Comparison of ENCODE assay signal across 11 cellular contexts in the genomic region with DNA sequence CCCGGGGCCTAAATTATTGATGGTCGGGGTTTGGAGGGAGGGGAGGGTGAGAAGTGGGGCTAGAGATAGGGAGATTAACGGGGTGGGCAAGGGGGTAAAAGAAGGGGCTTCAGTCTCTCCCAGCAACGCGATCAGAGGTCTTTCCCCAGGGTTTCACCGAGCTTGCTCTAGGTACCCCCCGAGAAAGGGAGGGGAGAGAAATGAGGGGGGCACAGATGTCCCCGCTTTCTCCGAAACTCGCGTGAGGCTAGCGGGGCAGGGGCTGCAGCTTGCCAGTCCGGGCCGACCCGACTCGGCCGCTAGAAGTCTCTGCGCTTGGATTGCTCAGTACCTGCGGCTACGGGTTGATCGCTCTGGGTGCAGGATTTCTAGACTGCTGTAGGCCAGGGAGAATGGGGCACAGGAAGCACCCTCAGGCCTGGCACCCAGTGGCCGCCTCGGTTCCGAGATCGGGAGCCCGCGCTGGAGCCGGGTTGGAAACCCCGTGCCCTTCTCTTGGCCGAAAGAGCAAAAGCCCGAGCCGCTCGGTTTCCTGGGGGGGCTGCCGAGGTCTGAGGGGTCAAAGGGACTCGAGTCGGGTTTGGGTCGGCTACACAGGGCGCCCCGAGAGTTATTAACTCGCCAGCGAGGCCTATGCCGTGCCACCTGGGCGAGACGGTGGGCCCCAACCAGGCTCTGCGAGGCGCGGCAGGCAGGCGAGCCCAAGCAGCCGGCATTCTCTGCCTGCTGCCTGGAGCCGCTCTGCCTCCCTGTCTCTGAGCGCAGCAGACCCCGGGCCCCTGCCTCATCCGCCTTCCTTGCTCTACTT. TPM values are rescaled to one million over a fixed set of nuclear protein-coding genes. Genes with fewer than 3 reads are reported as not detected.
DNase-seq lines count a peak whose midpoint lies in the region; ATAC-seq and TF ChIP-seq lines count a peak whose summit lies in the region.
"Had no signal": no experiment of that assay in that cellular context is flagged by ENCODE, and none has a peak within 500 bp of the region (broad histone marks: within the 10 kb centered on the region; RNA-seq: fewer than 3 reads in every experiment).

No MANE protein-coding gene starts in this region.

- peak in 1 of 4 donors; percentile 25 for ATAC-seq in psoas muscle
- no peak for ATAC-seq in activated CD4-positive, CD25-positive, alpha-beta regulatory T cell treated with anti-CD3 and anti-CD28 coated beads, Interleukin-2, amount 50 U/mL, for 24 hours

- TF ChIP-seq EP300 in esophagus muscularis mucosa (IDR thresholded peaks at IDR 0.05): no peak

- H3K36me3 Mint-ChIP-seq in IgD-negative memory B cell: peaks cover 3% of the 10 kb centered on the region

- peaks cover 46 to 68% (median 57%) of the 10 kb centered on the region in 4 donors for H3K4me1 ChIP-seq in esophagus muscularis mucosa
- peaks cover 20% of the 10 kb centered on the region for H3K4me1 ChIP-seq in psoas muscle

- peak overlapping the region in 1 of 3 donors; percentile 2 for H3K27ac Mint-ChIP-seq in IgD-negative memory B cell

- peak; percentile 6 to 55 for DNase-seq in NCI-H526 (lab: John Stamatoyannopoulos, UW)
- DNase-seq in NCI-H526 treated with DMSO at 0.1 percent for 48 hours (lab: John Stamatoyannopoulos, UW): no peak
- DNase-seq in esophagus muscularis mucosa (ENCODE audit: extremely low spot score): no peak
- no peak for DNase-seq in psoas muscle
- DNase-seq in NCI-H1694 (lab: John Stamatoyannopoulos, UW): no peak
- DNase-seq in NCI-H1930 (lab: John Stamatoyannopoulos, UW): no peak
- DNase-seq: 8988T, thyroid gland had no signal

- peaks cover 7 to 100% (median 79%) of the 10 kb centered on the region in 4 donors for H3K27me3 ChIP-seq in esophagus muscularis mucosa
- H3K27me3 ChIP-seq in psoas muscle (ENCODE audit: insufficient read depth in 3 of 3, low read length in 2 of 3): peaks cover 0 to 99% (median 65%) of the 10 kb centered on the region in 3 donors

- H3K4me1 Mint-ChIP-seq in IgD-negative memory B cell: peaks cover 14 to 22% (median 19%) of the 10 kb centered on the region in 3 donors

- H3K4me3 Mint-ChIP-seq in IgD-negative memory B cell: peak overlapping the region; percentile 48 to 81 (median 61)

- intact Hi-C loops in esophagus muscularis mucosa (cut with DNase I) (no loop called here), psoas muscle (cut with DNase I) (loop anchor here in 1 of 2 donors (10.0 kb wide), 1 partner anchor 184 kb away; no protein-coding TSS in a partner anchor)

- H3K4me3 ChIP-seq in esophagus muscularis mucosa: peak overlapping the region in 3 of 4 donors; percentile 26 to 47 (median 40)
- H3K4me3 ChIP-seq in psoas muscle: peak overlapping the region; percentile 47
- H3K4me3 ChIP-seq: thyroid gland had no signal

- H3K27ac ChIP-seq in esophagus muscularis mucosa (replicated peaks in 1 of 4) (no peak overlapping the region), psoas muscle (no peak overlapping the region)
- H3K27ac ChIP-seq: thyroid gland had no signal

- H3K9me3 Mint-ChIP-seq in IgD-negative memory B cell: peaks cover 0 to 1% (median 0%) of the 10 kb centered on the region in 3 donors

- TF ChIP-seq CTCF in esophagus muscularis mucosa (IDR thresholded peaks at IDR 0.05) (no peak), psoas muscle (IDR thresholded peaks at IDR 0.05) (no peak)

- H3K27me3 Mint-ChIP-seq in IgD-negative memory B cell: peaks cover 68% of the 10 kb centered on the region

- H3K36me3 ChIP-seq in esophagus muscularis mucosa (no peaks in the 10 kb centered on the region), psoas muscle (ENCODE audit: insufficient read depth in 1 of 2, low read depth in 1 of 2) (no peaks in the 10 kb centered on the region)
- H3K36me3 ChIP-seq: thyroid gland had no signal

- 3% methylated on average over 11 of the region's 53 CpGs for WGBS in esophagus muscularis mucosa
- WGBS in psoas muscle, 3 donors: 2 to 3% (median 3%) methylated on average over 52 to 53 of the region's 53 CpGs

- H3K9me3 ChIP-seq in esophagus muscularis mucosa (no peaks in the 10 kb centered on the region), psoas muscle (no peaks in the 10 kb centered on the region)
- H3K9me3 ChIP-seq: thyroid gland had no signal

- TF ChIP-seq POLR2A in esophagus muscularis mucosa (IDR thresholded peaks at IDR 0.05; ENCODE audit: low read depth): no peak

RNA-seq across cellular contexts. Expression of a gene that starts 3.1 kb away (rescaled TPM):
- polyA plus RNA-seq in IgD-negative memory B cell: not detected
- total RNA-seq in esophagus muscularis mucosa: not detected
- total RNA-seq in psoas muscle: not detected
- not detected for polyA plus RNA-seq in psoas muscle
- total RNA-seq: mononuclear cell, thyroid gland had no signal

Comparison
In these comparisons a context has a peak if more than half of its experiments do, and no peak if none do; other contexts are left out.
1. DNase-seq: peak in NCI-H526 (2 of 2); none in NCI-H526 treated with DMSO at 0.1 percent for 48 hours (single experiment), esophagus muscularis mucosa (single experiment), psoas muscle (0 of 2), NCI-H1694 (single experiment) and NCI-H1930 (0 of 2).